Comparison of ENCODE assay signal across 24 cellular contexts in the genomic region with DNA sequence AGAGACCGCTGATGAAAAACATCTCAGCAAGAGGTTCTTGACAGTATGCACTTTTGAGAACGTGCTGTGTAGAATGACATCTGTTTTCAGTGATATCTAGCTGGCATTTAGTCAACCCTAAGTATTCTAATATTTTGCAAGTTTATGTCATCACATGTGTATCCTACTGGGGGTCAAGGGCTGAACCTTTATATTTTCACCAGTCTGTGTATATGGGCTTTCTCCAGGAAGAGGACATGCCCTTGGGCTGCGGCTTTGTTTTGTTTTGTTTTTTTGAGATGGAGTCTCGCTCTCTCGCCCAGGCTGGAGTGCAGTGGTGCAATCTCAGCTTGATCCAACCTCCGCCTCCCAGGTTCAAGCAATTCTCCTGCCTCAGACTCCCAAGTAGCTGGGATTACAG. TPM values are rescaled to one million over a fixed set of nuclear protein-coding genes. Genes with fewer than 3 reads are reported as not detected.
DNase-seq lines count a peak whose midpoint lies in the region; ATAC-seq and TF ChIP-seq lines count a peak whose summit lies in the region.
"Had no signal": no experiment of that assay in that cellular context is flagged by ENCODE, and none has a peak within 500 bp of the region (broad histone marks: within the 10 kb centered on the region; RNA-seq: fewer than 3 reads in every experiment).

No MANE protein-coding gene starts in this region.

- in situ Hi-C loops in astrocyte of the spinal cord (cut with HindIII; ENCODE audit: low sequenced_read_pairs), result no loop called here

- intact Hi-C loops in sciatic nerve (cut with DNase I), result no loop called here

- ATAC-seq in sciatic nerve (peak; percentile 62), HG02981 (IDR thresholded peaks at IDR 0.05; ENCODE audit: unreplicated experiment) (no peak)

- DNase-seq in astrocyte of the spinal cord (ENCODE audit: low read depth, low spot score), result peak; percentile 17
- peak; percentile 82 for DNase-seq in choroid plexus epithelial cell (ENCODE audit: low read depth)
- peak; percentile 5 for DNase-seq in fibroblast of pulmonary artery (ENCODE audit: low read depth)
- no peak for DNase-seq in sciatic nerve (ENCODE audit: low spot score)
- no peak for DNase-seq in SK-N-DZ (ENCODE audit: low spot score)
- DNase-seq in NCI-H510A treated with DMSO at 0.1 percent for 48 hours (lab: John Stamatoyannopoulos, UW), result no peak
- DNase-seq: 8988T; ACHN; BE2C; C1 segment of cervical spinal cord; CD4-positive, alpha-beta memory T cell; CD4-positive, CD25-positive, alpha-beta regulatory T cell; CD8-positive, alpha-beta memory T cell; COR-L47; DMS 273 treated with DMSO at 0.1 percent for 48 hours; DMS153; DMS53; DMS79; DND-41; EL; GDM1 had no signal

- H3K4me3 ChIP-seq in astrocyte of the spinal cord (ENCODE audit: low read depth, low read length) (no peak overlapping the region), choroid plexus epithelial cell (ENCODE audit: low read depth, low read length) (no peak overlapping the region), fibroblast of pulmonary artery (replicated peaks; ENCODE audit: low read depth, low read length) (no peak overlapping the region)
- H3K4me3 ChIP-seq: BLaER1, GM12878 had no signal

- no peak for TF ChIP-seq CTCF in astrocyte of the spinal cord (IDR thresholded peaks at IDR 0.05; ENCODE audit: low read depth, low read length)
- TF ChIP-seq CTCF in choroid plexus epithelial cell (conservative IDR thresholded peaks at IDR 0.05; ENCODE audit: low read depth, low read length), result no peak
- TF ChIP-seq CTCF in fibroblast of pulmonary artery (IDR thresholded peaks at IDR 0.05; ENCODE audit: low read length, missing control alignments), result no peak

RNA-seq across cellular contexts. Expression of gene YARS2, which starts 22.1 kb away (rescaled TPM):
- 12.2 TPM for total RNA-seq in sciatic nerve
- 40.2 and 52.7 TPM in 2 replicates for polyA plus RNA-seq in SK-N-DZ (2014; cell fraction: cytosol; rRNA removed)
- 35.9 and 36.4 TPM in 2 replicates for polyA plus RNA-seq in SK-N-DZ (2014; cell fraction: nucleus; rRNA removed)

Comparison
In these comparisons a context has a peak if more than half of its experiments do, and no peak if none do; other contexts are left out.
1. DNase-seq: peak in astrocyte of the spinal cord (single experiment), choroid plexus epithelial cell (single experiment) and fibroblast of pulmonary artery (single experiment); none in sciatic nerve (single experiment), SK-N-DZ (single experiment) and NCI-H510A treated with DMSO at 0.1 percent for 48 hours (single experiment).